Comparison of ENCODE assay signal across 9 cellular contexts in genomic region chr16:67185003-67185865, GRCh38. TPM values are rescaled to one million over a fixed set of nuclear protein-coding genes. Genes with fewer than 3 reads are reported as not detected.
DNase-seq lines count a peak whose midpoint lies in the region; ATAC-seq, FAIRE-seq and TF ChIP-seq lines count a peak whose summit lies in the region.
"Had no signal": no experiment of that assay in that cellular context is flagged by ENCODE, and none has a peak within 500 bp of the region (broad histone marks: within the 10 kb centered on the region; RNA-seq: fewer than 3 reads in every experiment).

No MANE protein-coding gene starts in this region.

- H3K9ac ChIP-seq in endothelial cell of umbilical vein (replicated peaks; ENCODE audit: extremely low read depth, insufficient read depth, low read length), result no peak overlapping the region

- TF ChIP-seq POLR2A in endothelial cell of umbilical vein (IDR thresholded peaks at IDR 0.05; ENCODE audit: low read depth, low read length), result no peak

- no peaks in the 10 kb centered on the region for H3K9me3 Mint-ChIP-seq in CD4-positive, alpha-beta T cell
- H3K9me3 Mint-ChIP-seq: activated naive CD4-positive, alpha-beta T cell treated with anti-CD3 and anti-CD28 coated beads, Interleukin-2, amount 50 U/mL, for 24 hours had no signal

- CTCF ChIA-PET in CD4-positive, alpha-beta T cell (lab: Charles Lee), result interaction anchor here (0.6 to 2.5 kb wide), 19 partner anchors 8 to 237 kb away, joined by 3 to 20 read pairs (median 5); partner anchors contain the start of genes B3GNT9, FBXL8, TMEM208 and TRADD
- CTCF ChIA-PET in HEK293 (lab: Yijun Ruan, JAX) (interaction anchor here (0.6 to 2.6 kb wide), 28 partner anchors 9 to 343 kb away, joined by 3 to 30 read pairs (median 4); partner anchors contain the start of gene CES3), endothelial cell of umbilical vein (lab: Charles Lee) (interaction anchor here (0.6 to 3.5 kb wide), 35 partner anchors 8 to 589 kb away, joined by 3 to 40 read pairs (median 4); partner anchors contain the start of genes CBFB, CES3, FBXL8 and HSF4)

- peaks cover 9% of the 10 kb centered on the region for H3K4me1 ChIP-seq in HEK293 (ENCODE audit: control insufficient read depth, insufficient read depth, low read length)
- peaks cover 38% of the 10 kb centered on the region for H3K4me1 ChIP-seq in endothelial cell of umbilical vein (ENCODE audit: control insufficient read depth, extremely low read depth, insufficient read depth, low read length)
- H3K4me1 ChIP-seq in mononuclear cell (ENCODE audit: insufficient read depth, low read length), result peaks cover 33% of the 10 kb centered on the region

- H2AFZ ChIP-seq in endothelial cell of umbilical vein (ENCODE audit: low read depth, low read length), result no peak overlapping the region

- H3K36me3 Mint-ChIP-seq in CD4-positive, alpha-beta T cell (ENCODE audit: low read depth), result no peaks in the 10 kb centered on the region
- H3K36me3 Mint-ChIP-seq: activated naive CD4-positive, alpha-beta T cell treated with anti-CD3 and anti-CD28 coated beads, Interleukin-2, amount 50 U/mL, for 24 hours had no signal

- no peaks in the 10 kb centered on the region for H4K20me1 ChIP-seq in endothelial cell of umbilical vein (replicated peaks; ENCODE audit: control insufficient read depth, extremely low read depth, insufficient read depth, low read length)

- POLR2A ChIA-PET in CD4-positive, alpha-beta T cell (lab: Charles Lee), result interaction anchor here (0.6 to 5.2 kb wide), 10 partner anchors 7 to 314 kb away, joined by 3 to 51 read pairs (median 5); partner anchors contain the start of genes E2F4, FBXL8, TMEM208 and TRADD
- POLR2A ChIA-PET in HEK293 (lab: Yijun Ruan, JAX) (interaction anchor here (0.9 to 1.0 kb wide), 3 partner anchors 34 to 75 kb away, joined by 3 read pairs; partner anchors contain the start of genes B3GNT9 and FHOD1), endothelial cell of umbilical vein (lab: Charles Lee) (no interaction called here)

- no peaks in the 10 kb centered on the region for H3K9me1 ChIP-seq in endothelial cell of umbilical vein (replicated peaks; ENCODE audit: control insufficient read depth, extremely low read depth, insufficient read depth, low read length)

- no TSS peak for BruUV-seq in endothelial cell of umbilical vein (replicated peaks; lab: Mats Ljungman, UMichigan)

- H3K4me3 ChIP-seq in HEK293 (ENCODE audit: low read depth, low read length) (no peak overlapping the region), endothelial cell of umbilical vein (replicated peaks in 1 of 3; ENCODE audit: insufficient read depth in 1 of 3, low read depth in 1 of 3, low read length in 3 of 3) (no peak overlapping the region), mononuclear cell (ENCODE audit: low read length) (peak overlapping the region; percentile 71)

- no peak for ATAC-seq in CD4-positive, alpha-beta T cell (ENCODE audit: poor library complexity)
- no peak for ATAC-seq in GM18907 (IDR thresholded peaks at IDR 0.05; ENCODE audit: unreplicated experiment)

- no peak overlapping the region for H3K4me2 ChIP-seq in endothelial cell of umbilical vein (ENCODE audit: insufficient read depth, low read length)

- H3K27ac Mint-ChIP-seq in CD4-positive, alpha-beta T cell, result peak overlapping the region; percentile 90
- H3K27ac Mint-ChIP-seq: activated naive CD4-positive, alpha-beta T cell treated with anti-CD3 and anti-CD28 coated beads, Interleukin-2, amount 50 U/mL, for 24 hours had no signal

- intact Hi-C loops in CD4-positive, alpha-beta T cell (cut with DNase I, micrococcal nuclease), result loop anchor here (1.0 to 10.0 kb wide), 6 partner anchors 30 to 238 kb away; no protein-coding TSS in a partner anchor
- intact Hi-C loops in endothelial cell of umbilical vein (cut with micrococcal nuclease), result loop anchor here (1.0 kb wide), 3 partner anchors 25 to 231 kb away; no protein-coding TSS in a partner anchor

- peaks cover 13% of the 10 kb centered on the region for H3K79me2 ChIP-seq in endothelial cell of umbilical vein (ENCODE audit: control insufficient read depth, insufficient read depth, low read length)

- no peak overlapping the region for H3K27ac ChIP-seq in CD4-positive, alpha-beta T cell (ENCODE audit: low read depth, low read length)
- H3K27ac ChIP-seq in HEK293 (ENCODE audit: extremely low read depth, low read depth, low read length) (no peak overlapping the region), endothelial cell of umbilical vein (ENCODE audit: insufficient read depth, low read depth, low read length) (no peak overlapping the region)

- H3K9me3 ChIP-seq in CD4-positive, alpha-beta T cell (ENCODE audit: control insufficient read depth, low read length), result no peaks in the 10 kb centered on the region
- H3K9me3 ChIP-seq in HEK293 (ENCODE audit: control insufficient read depth, insufficient read depth, low read depth, low read length), result no peaks in the 10 kb centered on the region
- H3K9me3 ChIP-seq in endothelial cell of umbilical vein (replicated peaks; ENCODE audit: control insufficient read depth, insufficient read depth, low read length), result no peaks in the 10 kb centered on the region
- H3K9me3 ChIP-seq in mononuclear cell (ENCODE audit: low read depth, low read length), result no peaks in the 10 kb centered on the region

- peak; percentile 97 for FAIRE-seq in endothelial cell of umbilical vein (lab: Jason Lieb, UNC)

- H3K4me1 Mint-ChIP-seq in CD4-positive, alpha-beta T cell (ENCODE audit: low read depth), result peaks cover 13% of the 10 kb centered on the region

- dilution Hi-C loops in endothelial cell of umbilical vein (cut with MboI; ENCODE audit: extremely low pct_ligation_motif_present, low sequenced_read_pairs), result no loop called here

- no peaks in the 10 kb centered on the region for H3K27me3 Mint-ChIP-seq in CD4-positive, alpha-beta T cell
- H3K27me3 Mint-ChIP-seq: activated naive CD4-positive, alpha-beta T cell treated with anti-CD3 and anti-CD28 coated beads, Interleukin-2, amount 50 U/mL, for 24 hours had no signal

- peak overlapping the region; percentile 94 for H3K4me3 Mint-ChIP-seq in CD4-positive, alpha-beta T cell
- H3K4me3 Mint-ChIP-seq: activated naive CD4-positive, alpha-beta T cell treated with anti-CD3 and anti-CD28 coated beads, Interleukin-2, amount 50 U/mL, for 24 hours had no signal

- no peaks in the 10 kb centered on the region for H3K27me3 ChIP-seq in CD4-positive, alpha-beta T cell (ENCODE audit: control insufficient read depth, insufficient read depth, low read length)
- no peaks in the 10 kb centered on the region for H3K27me3 ChIP-seq in endothelial cell of umbilical vein (ENCODE audit: control insufficient read depth in 2 of 2, insufficient read depth in 2 of 2, low read length in 2 of 2)
- no peaks in the 10 kb centered on the region for H3K27me3 ChIP-seq in mononuclear cell (ENCODE audit: insufficient read depth, low read length)

- peak; percentile 71 for TF ChIP-seq CTCF in CD4-positive, alpha-beta T cell (IDR thresholded peaks at IDR 0.05)
- TF ChIP-seq CTCF in HEK293 (tag by site-specific recombination; IDR thresholded peaks at IDR 0.05) (peak; percentile 92), endothelial cell of umbilical vein (IDR thresholded peaks at IDR 0.05; ENCODE audit: extremely low read depth in 1 of 2, insufficient read depth in 1 of 2, low read depth in 1 of 2, low read length in 2 of 2) (peak; percentile 91 to 97)

- peak; percentile 70 to 86 (median 76) for DNase-seq in CD4-positive, alpha-beta T cell
- DNase-seq in NOMO-1 treated with DMSO at 0.1 percent for 48 hours (lab: John Stamatoyannopoulos, UW; ENCODE audit: unreplicated experiment), result peak; percentile 78
- DNase-seq in activated CD8-positive, alpha-beta memory T cell treated with anti-CD3 and anti-CD28 coated beads, Interleukin-2, amount 50 U/mL, for 24 hours (ENCODE audit: extremely low read depth), result peak; percentile 62
- peak; percentile 80 for DNase-seq in endothelial cell of umbilical vein (ENCODE audit: low read depth, low spot score)
- DNase-seq in stimulated activated CD8-positive, alpha-beta memory T cell treated with anti-CD3 and anti-CD28 coated beads, Interleukin-15, amount 100 ng/mL, for 48 hours (ENCODE audit: low read depth in 2 of 2), result peak; percentile 70 to 72

- H3K36me3 ChIP-seq in HEK293 (ENCODE audit: control insufficient read depth in 2 of 2, insufficient read depth in 1 of 2, low read length in 2 of 2) (peaks cover 0 to 13% of the 10 kb centered on the region in 2 experiments; a peak in 1 of 3 replicates), endothelial cell of umbilical vein (ENCODE audit: control insufficient read depth in 2 of 2, extremely low read depth in 1 of 2, insufficient read depth in 2 of 2, low read length in 2 of 2) (no peaks in the 10 kb centered on the region)

RNA-seq across cellular contexts. Expression of gene MATCAP1, which starts 1.5 kb away (rescaled TPM):
- 10 to 100 TPM in 1 of 2 experiments, 1 to 10 TPM in 1; 9.7 to 10.6 TPM for total RNA-seq in CD4-positive, alpha-beta T cell
- 45.8 and 53.3 TPM in 2 replicates for total RNA-seq in endothelial cell of umbilical vein
- polyA plus RNA-seq in endothelial cell of umbilical vein, result 44.5 and 49.0 TPM in 2 replicates
- polyA plus RNA-seq in endothelial cell of umbilical vein (2011; cell fraction: cytosol; rRNA removed), result 12.9 and 20.9 TPM in 2 replicates
- 210 and 217 TPM in 2 replicates for polyA plus RNA-seq in endothelial cell of umbilical vein (2011; cell fraction: nucleus; rRNA removed)
- 32.0 and 48.1 TPM in 2 replicates for polyA plus RNA-seq in endothelial cell of umbilical vein (2012)
- polyA minus RNA-seq in endothelial cell of umbilical vein, result 39.9 and 52.2 TPM in 2 replicates
- polyA minus RNA-seq in endothelial cell of umbilical vein (2011; cell fraction: cytosol; rRNA and poly(A)+ RNA removed), result 2.5 TPM
- polyA minus RNA-seq in endothelial cell of umbilical vein (2011; cell fraction: nucleus; rRNA and poly(A)+ RNA removed), result 49.8 and 58.9 TPM in 2 replicates
- total RNA-seq in mononuclear cell, result 3.5 TPM

RNA-seq across cellular contexts. Expression of gene EXOC3L1, which starts 4.7 kb away (rescaled TPM):
- not detected for total RNA-seq in CD4-positive, alpha-beta T cell
- 10.8 and 19.4 TPM in 2 replicates for total RNA-seq in endothelial cell of umbilical vein
- polyA plus RNA-seq in endothelial cell of umbilical vein, result 10.2 and 11.6 TPM in 2 replicates
- polyA plus RNA-seq in endothelial cell of umbilical vein (2011; cell fraction: cytosol; rRNA removed), result 6.5 and 7.2 TPM in 2 replicates
- 26.7 and 32.2 TPM in 2 replicates for polyA plus RNA-seq in endothelial cell of umbilical vein (2011; cell fraction: nucleus; rRNA removed)
- polyA plus RNA-seq in endothelial cell of umbilical vein (2012), result 0.78 and 1.2 TPM in 2 replicates
- polyA minus RNA-seq in endothelial cell of umbilical vein, result 6.3 and 7.0 TPM in 2 replicates
- not detected for polyA minus RNA-seq in endothelial cell of umbilical vein (2011; cell fraction: cytosol; rRNA and poly(A)+ RNA removed)
- 4.4 and 4.9 TPM in 2 replicates for polyA minus RNA-seq in endothelial cell of umbilical vein (2011; cell fraction: nucleus; rRNA and poly(A)+ RNA removed)
- total RNA-seq in mononuclear cell, result 0.42 TPM

RNA-seq across cellular contexts. Expression of gene E2F4, which starts 6.7 kb away (rescaled TPM):
- 10 to 100 TPM; 50.9 to 56.1 TPM for total RNA-seq in CD4-positive, alpha-beta T cell
- total RNA-seq in endothelial cell of umbilical vein (110 and 112 TPM in 2 replicates), mononuclear cell (53.3 TPM)
- polyA plus RNA-seq in endothelial cell of umbilical vein, result 168 and 199 TPM in 2 replicates
- 124 and 132 TPM in 2 replicates for polyA plus RNA-seq in endothelial cell of umbilical vein (2011; cell fraction: cytosol; rRNA removed)
- 358 and 365 TPM in 2 replicates for polyA plus RNA-seq in endothelial cell of umbilical vein (2011; cell fraction: nucleus; rRNA removed)
- polyA plus RNA-seq in endothelial cell of umbilical vein (2012), result 79.3 and 84.3 TPM in 2 replicates
- 100 and 109 TPM in 2 replicates for polyA minus RNA-seq in endothelial cell of umbilical vein
- polyA minus RNA-seq in endothelial cell of umbilical vein (2011; cell fraction: cytosol; rRNA and poly(A)+ RNA removed), result 54.8 TPM
- polyA minus RNA-seq in endothelial cell of umbilical vein (2011; cell fraction: nucleus; rRNA and poly(A)+ RNA removed), result 62.3 and 65.0 TPM in 2 replicates

RNA-seq across cellular contexts. Expression of gene ELMO3, which starts 13.7 kb away (rescaled TPM):
- total RNA-seq in CD4-positive, alpha-beta T cell, result 1 to 10 TPM; 1.9 to 2.3 TPM
- total RNA-seq in endothelial cell of umbilical vein (4.3 and 5.7 TPM in 2 replicates), mononuclear cell (0.31 TPM)
- polyA plus RNA-seq in endothelial cell of umbilical vein, result 3.9 and 4.1 TPM in 2 replicates
- 1.2 and 1.8 TPM in 2 replicates for polyA plus RNA-seq in endothelial cell of umbilical vein (2011; cell fraction: cytosol; rRNA removed)
- polyA plus RNA-seq in endothelial cell of umbilical vein (2011; cell fraction: nucleus; rRNA removed), result 17.7 and 18.0 TPM in 2 replicates
- 1.7 and 2.5 TPM in 2 replicates for polyA plus RNA-seq in endothelial cell of umbilical vein (2012)
- polyA minus RNA-seq in endothelial cell of umbilical vein, result 0.74 and 0.87 TPM in 2 replicates
- polyA minus RNA-seq in endothelial cell of umbilical vein (2011; cell fraction: cytosol; rRNA and poly(A)+ RNA removed), result 2.8 TPM
- 1.9 and 4.0 TPM in 2 replicates for polyA minus RNA-seq in endothelial cell of umbilical vein (2011; cell fraction: nucleus; rRNA and poly(A)+ RNA removed)

RNA-seq across cellular contexts. Expression of gene NOL3, which starts 14.9 kb away (rescaled TPM):
- 1 to 10 TPM; 1.1 to 1.2 TPM for total RNA-seq in CD4-positive, alpha-beta T cell
- total RNA-seq in endothelial cell of umbilical vein (14.4 and 19.4 TPM in 2 replicates), mononuclear cell (0.73 TPM)
- 16.0 and 19.2 TPM in 2 replicates for polyA plus RNA-seq in endothelial cell of umbilical vein
- polyA plus RNA-seq in endothelial cell of umbilical vein (2011; cell fraction: cytosol; rRNA removed), result 10.4 and 14.4 TPM in 2 replicates
- 28.5 and 29.4 TPM in 2 replicates for polyA plus RNA-seq in endothelial cell of umbilical vein (2011; cell fraction: nucleus; rRNA removed)
- 9.2 and 12.4 TPM in 2 replicates for polyA plus RNA-seq in endothelial cell of umbilical vein (2012)
- polyA minus RNA-seq in endothelial cell of umbilical vein, result 7.3 and 9.2 TPM in 2 replicates
- 18.3 TPM for polyA minus RNA-seq in endothelial cell of umbilical vein (2011; cell fraction: cytosol; rRNA and poly(A)+ RNA removed)
- polyA minus RNA-seq in endothelial cell of umbilical vein (2011; cell fraction: nucleus; rRNA and poly(A)+ RNA removed), result 4.4 and 5.7 TPM in 2 replicates
